In the genomic region with DNA sequence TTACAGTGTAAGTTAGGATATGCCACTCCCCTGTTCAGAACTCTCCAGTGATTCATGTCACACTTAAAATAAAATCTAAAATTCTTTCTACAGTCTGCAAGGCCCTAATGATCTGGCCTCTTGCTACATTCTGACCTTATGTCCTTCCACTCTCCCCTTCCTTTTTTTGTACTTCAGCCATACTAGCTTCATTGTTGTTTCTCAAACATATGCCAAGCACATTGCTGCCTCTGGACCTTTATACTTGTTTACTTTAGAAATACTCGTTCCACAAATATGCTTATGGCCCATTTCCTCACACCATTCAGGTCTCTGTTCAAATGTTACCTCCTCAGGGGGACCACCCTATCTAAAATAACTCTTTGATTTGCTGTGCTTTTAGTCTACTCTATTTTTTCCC, we compare ENCODE assay signal across 1 cellular context.
A peak's percentile ranks its signal among the peaks of the same experiment; 100 is the strongest.
TF ChIP-seq lines count a peak whose summit lies in the region.

No MANE protein-coding gene starts in this region.

TF ChIP-seq in HepG2, 621 proteins besides CTCF, POLR2A, EP300 and RAD21 (continued from another document and continues in another):
- TF ChIP-seq ZNF639 (CRISPR knock-in tag; conservative IDR thresholded peaks at IDR 0.05) (no peak), BCL6 (CRISPR knock-in tag; IDR thresholded peaks at IDR 0.05) (peak; percentile 58; the same call in 1 of the 2 replicates), NFATC3 (CRISPR knock-in tag; IDR thresholded peaks at IDR 0.05) (no peak), SMAD3 (CRISPR knock-in tag; IDR thresholded peaks at IDR 0.05) (peak; percentile 61; the same call in 1 of the 2 replicates), FOXA1 (IDR thresholded peaks at IDR 0.05) (peak; percentile 72), FOXA1 (CRISPR knock-in tag; IDR thresholded peaks at IDR 0.05) (peak; percentile 85), ELF3 (CRISPR knock-in tag; IDR thresholded peaks at IDR 0.05) (peak; percentile 59), SOX13 (IDR thresholded peaks at IDR 0.05) (no peak), SOX13 (CRISPR knock-in tag; conservative IDR thresholded peaks at IDR 0.05 in 1 of 2, IDR thresholded peaks at IDR 0.05 in 1 of 2) (peak in 1 of 2 experiments; percentile 76; a peak in 2 of 4 replicates), NR2F6 (IDR thresholded peaks at IDR 0.05) (peak; percentile 90), NR2F6 (CRISPR knock-in tag; IDR thresholded peaks at IDR 0.05) (peak; percentile 85), NONO (IDR thresholded peaks at IDR 0.05) (no peak), NONO (CRISPR knock-in tag; conservative IDR thresholded peaks at IDR 0.05) (0 out of 2 replicates have a peak, but pooled peaks have one; percentile 22), RNF2 (conservative IDR thresholded peaks at IDR 0.05; ENCODE audit: low read depth) (0 out of 2 replicates have a peak, but pooled peaks have one; percentile 39), PPARG (CRISPR knock-in tag; conservative IDR thresholded peaks at IDR 0.05) (peak; percentile 80; the same call in 1 of the 2 replicates), ZBTB3 (CRISPR knock-in tag; IDR thresholded peaks at IDR 0.05; ENCODE audit: borderline replicate concordance, low read depth) (no peak), FOXC1 (CRISPR knock-in tag; IDR thresholded peaks at IDR 0.05; ENCODE audit: borderline replicate concordance) (no peak), ZNF550 (CRISPR knock-in tag; IDR thresholded peaks at IDR 0.05; ENCODE audit: borderline replicate concordance) (no peak), GABPA (IDR thresholded peaks at IDR 0.05; ENCODE audit: low read depth, low read length) (no peak), GABPA (CRISPR knock-in tag; IDR thresholded peaks at IDR 0.05; ENCODE audit: low read depth) (0 out of 2 replicates have a peak, but pooled peaks have one; percentile 23), GATAD2A (CRISPR knock-in tag; IDR thresholded peaks at IDR 0.05) (peak; percentile 89), MLX (CRISPR knock-in tag; IDR thresholded peaks at IDR 0.05) (0 out of 2 replicates have a peak, but pooled peaks have one; percentile 47), HNF4A (CRISPR knock-in tag; IDR thresholded peaks at IDR 0.05) (peak; percentile 45; the same call in 1 of the 2 replicates), NFIC (IDR thresholded peaks at IDR 0.05; ENCODE audit: low read length) (peak; percentile 84), FOXO1 (CRISPR knock-in tag; IDR thresholded peaks at IDR 0.05) (peak; percentile 44; the same call in 1 of the 2 replicates), ATRX (CRISPR knock-in tag; IDR thresholded peaks at IDR 0.05; ENCODE audit: borderline replicate concordance) (no peak), NR2C2 (CRISPR knock-in tag; IDR thresholded peaks at IDR 0.05; ENCODE audit: borderline replicate concordance) (0 out of 2 replicates have a peak, but pooled peaks have one; percentile 21), RARA (CRISPR knock-in tag; IDR thresholded peaks at IDR 0.05) (peak; percentile 82), RXRB (CRISPR knock-in tag; IDR thresholded peaks at IDR 0.05; ENCODE audit: borderline replicate concordance) (peak; percentile 73), ZNF224 (CRISPR knock-in tag; IDR thresholded peaks at IDR 0.05) (no peak), KAT8 (CRISPR knock-in tag; IDR thresholded peaks at IDR 0.05) (peak; percentile 50; the same call in 1 of the 2 replicates), DPF2 (CRISPR knock-in tag; IDR thresholded peaks at IDR 0.05; ENCODE audit: borderline replicate concordance, low read depth) (no peak), HMG20A (CRISPR knock-in tag; IDR thresholded peaks at IDR 0.05; ENCODE audit: borderline replicate concordance) (peak; percentile 96), ZKSCAN1 (IDR thresholded peaks at IDR 0.05; ENCODE audit: low read length) (peak; percentile 47; the same call in 1 of the 2 replicates), GABPB1 (CRISPR knock-in tag; IDR thresholded peaks at IDR 0.05) (no peak)
- TF ChIP-seq, protein P1, sequence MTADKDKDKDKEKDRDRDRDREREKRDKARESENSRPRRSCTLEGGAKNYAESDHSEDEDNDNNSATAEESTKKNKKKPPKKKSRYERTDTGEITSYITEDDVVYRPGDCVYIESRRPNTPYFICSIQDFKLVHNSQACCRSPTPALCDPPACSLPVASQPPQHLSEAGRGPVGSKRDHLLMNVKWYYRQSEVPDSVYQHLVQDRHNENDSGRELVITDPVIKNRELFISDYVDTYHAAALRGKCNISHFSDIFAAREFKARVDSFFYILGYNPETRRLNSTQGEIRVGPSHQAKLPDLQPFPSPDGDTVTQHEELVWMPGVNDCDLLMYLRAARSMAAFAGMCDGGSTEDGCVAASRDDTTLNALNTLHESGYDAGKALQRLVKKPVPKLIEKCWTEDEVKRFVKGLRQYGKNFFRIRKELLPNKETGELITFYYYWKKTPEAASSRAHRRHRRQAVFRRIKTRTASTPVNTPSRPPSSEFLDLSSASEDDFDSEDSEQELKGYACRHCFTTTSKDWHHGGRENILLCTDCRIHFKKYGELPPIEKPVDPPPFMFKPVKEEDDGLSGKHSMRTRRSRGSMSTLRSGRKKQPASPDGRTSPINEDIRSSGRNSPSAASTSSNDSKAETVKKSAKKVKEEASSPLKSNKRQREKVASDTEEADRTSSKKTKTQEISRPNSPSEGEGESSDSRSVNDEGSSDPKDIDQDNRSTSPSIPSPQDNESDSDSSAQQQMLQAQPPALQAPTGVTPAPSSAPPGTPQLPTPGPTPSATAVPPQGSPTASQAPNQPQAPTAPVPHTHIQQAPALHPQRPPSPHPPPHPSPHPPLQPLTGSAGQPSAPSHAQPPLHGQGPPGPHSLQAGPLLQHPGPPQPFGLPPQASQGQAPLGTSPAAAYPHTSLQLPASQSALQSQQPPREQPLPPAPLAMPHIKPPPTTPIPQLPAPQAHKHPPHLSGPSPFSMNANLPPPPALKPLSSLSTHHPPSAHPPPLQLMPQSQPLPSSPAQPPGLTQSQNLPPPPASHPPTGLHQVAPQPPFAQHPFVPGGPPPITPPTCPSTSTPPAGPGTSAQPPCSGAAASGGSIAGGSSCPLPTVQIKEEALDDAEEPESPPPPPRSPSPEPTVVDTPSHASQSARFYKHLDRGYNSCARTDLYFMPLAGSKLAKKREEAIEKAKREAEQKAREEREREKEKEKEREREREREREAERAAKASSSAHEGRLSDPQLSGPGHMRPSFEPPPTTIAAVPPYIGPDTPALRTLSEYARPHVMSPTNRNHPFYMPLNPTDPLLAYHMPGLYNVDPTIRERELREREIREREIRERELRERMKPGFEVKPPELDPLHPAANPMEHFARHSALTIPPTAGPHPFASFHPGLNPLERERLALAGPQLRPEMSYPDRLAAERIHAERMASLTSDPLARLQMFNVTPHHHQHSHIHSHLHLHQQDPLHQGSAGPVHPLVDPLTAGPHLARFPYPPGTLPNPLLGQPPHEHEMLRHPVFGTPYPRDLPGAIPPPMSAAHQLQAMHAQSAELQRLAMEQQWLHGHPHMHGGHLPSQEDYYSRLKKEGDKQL (CRISPR knock-in tag; IDR thresholded peaks at IDR 0.05; ENCODE audit: low read depth) = peak; percentile 92
- TF ChIP-seq, protein P2, sequence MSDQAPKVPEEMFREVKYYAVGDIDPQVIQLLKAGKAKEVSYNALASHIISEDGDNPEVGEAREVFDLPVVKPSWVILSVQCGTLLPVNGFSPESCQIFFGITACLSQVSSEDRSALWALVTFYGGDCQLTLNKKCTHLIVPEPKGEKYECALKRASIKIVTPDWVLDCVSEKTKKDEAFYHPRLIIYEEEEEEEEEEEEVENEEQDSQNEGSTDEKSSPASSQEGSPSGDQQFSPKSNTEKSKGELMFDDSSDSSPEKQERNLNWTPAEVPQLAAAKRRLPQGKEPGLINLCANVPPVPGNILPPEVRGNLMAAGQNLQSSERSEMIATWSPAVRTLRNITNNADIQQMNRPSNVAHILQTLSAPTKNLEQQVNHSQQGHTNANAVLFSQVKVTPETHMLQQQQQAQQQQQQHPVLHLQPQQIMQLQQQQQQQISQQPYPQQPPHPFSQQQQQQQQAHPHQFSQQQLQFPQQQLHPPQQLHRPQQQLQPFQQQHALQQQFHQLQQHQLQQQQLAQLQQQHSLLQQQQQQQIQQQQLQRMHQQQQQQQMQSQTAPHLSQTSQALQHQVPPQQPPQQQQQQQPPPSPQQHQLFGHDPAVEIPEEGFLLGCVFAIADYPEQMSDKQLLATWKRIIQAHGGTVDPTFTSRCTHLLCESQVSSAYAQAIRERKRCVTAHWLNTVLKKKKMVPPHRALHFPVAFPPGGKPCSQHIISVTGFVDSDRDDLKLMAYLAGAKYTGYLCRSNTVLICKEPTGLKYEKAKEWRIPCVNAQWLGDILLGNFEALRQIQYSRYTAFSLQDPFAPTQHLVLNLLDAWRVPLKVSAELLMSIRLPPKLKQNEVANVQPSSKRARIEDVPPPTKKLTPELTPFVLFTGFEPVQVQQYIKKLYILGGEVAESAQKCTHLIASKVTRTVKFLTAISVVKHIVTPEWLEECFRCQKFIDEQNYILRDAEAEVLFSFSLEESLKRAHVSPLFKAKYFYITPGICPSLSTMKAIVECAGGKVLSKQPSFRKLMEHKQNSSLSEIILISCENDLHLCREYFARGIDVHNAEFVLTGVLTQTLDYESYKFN (CRISPR knock-in tag; conservative IDR thresholded peaks at IDR 0.05) = peak; percentile 70
- TF ChIP-seq, protein P3, sequence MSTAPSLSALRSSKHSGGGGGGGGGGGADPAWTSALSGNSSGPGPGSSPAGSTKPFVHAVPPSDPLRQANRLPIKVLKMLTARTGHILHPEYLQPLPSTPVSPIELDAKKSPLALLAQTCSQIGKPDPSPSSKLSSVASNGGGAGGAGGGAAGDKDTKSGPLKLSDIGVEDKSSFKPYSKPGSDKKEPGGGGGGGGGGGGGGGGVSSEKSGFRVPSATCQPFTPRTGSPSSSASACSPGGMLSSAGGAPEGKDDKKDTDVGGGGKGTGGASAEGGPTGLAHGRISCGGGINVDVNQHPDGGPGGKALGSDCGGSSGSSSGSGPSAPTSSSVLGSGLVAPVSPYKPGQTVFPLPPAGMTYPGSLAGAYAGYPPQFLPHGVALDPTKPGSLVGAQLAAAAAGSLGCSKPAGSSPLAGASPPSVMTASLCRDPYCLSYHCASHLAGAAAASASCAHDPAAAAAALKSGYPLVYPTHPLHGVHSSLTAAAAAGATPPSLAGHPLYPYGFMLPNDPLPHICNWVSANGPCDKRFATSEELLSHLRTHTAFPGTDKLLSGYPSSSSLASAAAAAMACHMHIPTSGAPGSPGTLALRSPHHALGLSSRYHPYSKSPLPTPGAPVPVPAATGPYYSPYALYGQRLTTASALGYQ (CRISPR knock-in tag; IDR thresholded peaks at IDR 0.05) = peak; percentile 81
- TF ChIP-seq, protein P4, sequence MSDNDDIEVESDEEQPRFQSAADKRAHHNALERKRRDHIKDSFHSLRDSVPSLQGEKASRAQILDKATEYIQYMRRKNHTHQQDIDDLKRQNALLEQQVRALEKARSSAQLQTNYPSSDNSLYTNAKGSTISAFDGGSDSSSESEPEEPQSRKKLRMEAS (IDR thresholded peaks at IDR 0.05) = peak; percentile 54
- TF ChIP-seq, protein P5, sequence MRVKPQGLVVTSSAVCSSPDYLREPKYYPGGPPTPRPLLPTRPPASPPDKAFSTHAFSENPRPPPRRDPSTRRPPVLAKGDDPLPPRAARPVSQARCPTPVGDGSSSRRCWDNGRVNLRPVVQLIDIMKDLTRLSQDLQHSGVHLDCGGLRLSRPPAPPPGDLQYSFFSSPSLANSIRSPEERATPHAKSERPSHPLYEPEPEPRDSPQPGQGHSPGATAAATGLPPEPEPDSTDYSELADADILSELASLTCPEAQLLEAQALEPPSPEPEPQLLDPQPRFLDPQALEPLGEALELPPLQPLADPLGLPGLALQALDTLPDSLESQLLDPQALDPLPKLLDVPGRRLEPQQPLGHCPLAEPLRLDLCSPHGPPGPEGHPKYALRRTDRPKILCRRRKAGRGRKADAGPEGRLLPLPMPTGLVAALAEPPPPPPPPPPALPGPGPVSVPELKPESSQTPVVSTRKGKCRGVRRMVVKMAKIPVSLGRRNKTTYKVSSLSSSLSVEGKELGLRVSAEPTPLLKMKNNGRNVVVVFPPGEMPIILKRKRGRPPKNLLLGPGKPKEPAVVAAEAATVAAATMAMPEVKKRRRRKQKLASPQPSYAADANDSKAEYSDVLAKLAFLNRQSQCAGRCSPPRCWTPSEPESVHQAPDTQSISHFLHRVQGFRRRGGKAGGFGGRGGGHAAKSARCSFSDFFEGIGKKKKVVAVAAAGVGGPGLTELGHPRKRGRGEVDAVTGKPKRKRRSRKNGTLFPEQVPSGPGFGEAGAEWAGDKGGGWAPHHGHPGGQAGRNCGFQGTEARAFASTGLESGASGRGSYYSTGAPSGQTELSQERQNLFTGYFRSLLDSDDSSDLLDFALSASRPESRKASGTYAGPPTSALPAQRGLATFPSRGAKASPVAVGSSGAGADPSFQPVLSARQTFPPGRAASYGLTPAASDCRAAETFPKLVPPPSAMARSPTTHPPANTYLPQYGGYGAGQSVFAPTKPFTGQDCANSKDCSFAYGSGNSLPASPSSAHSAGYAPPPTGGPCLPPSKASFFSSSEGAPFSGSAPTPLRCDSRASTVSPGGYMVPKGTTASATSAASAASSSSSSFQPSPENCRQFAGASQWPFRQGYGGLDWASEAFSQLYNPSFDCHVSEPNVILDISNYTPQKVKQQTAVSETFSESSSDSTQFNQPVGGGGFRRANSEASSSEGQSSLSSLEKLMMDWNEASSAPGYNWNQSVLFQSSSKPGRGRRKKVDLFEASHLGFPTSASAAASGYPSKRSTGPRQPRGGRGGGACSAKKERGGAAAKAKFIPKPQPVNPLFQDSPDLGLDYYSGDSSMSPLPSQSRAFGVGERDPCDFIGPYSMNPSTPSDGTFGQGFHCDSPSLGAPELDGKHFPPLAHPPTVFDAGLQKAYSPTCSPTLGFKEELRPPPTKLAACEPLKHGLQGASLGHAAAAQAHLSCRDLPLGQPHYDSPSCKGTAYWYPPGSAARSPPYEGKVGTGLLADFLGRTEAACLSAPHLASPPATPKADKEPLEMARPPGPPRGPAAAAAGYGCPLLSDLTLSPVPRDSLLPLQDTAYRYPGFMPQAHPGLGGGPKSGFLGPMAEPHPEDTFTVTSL (CRISPR knock-in tag; IDR thresholded peaks at IDR 0.05; ENCODE audit: borderline replicate concordance) = peak; percentile 68; the same call in 1 of the 2 replicates
